Comparison of ENCODE assay signal across 1 cellular context in genomic region chr11:115523727-115524399, GRCh38.
A peak's percentile ranks its signal among the peaks of the same experiment; 100 is the strongest.
TF ChIP-seq lines count a peak whose summit lies in the region.

No MANE protein-coding gene starts in this region.

TF ChIP-seq in HepG2, 621 proteins besides CTCF, POLR2A, EP300 and RAD21 (continued from another document and continues in another):
- TF ChIP-seq REPIN1 (CRISPR knock-in tag; IDR thresholded peaks at IDR 0.05; ENCODE audit: borderline replicate concordance, low read depth) (no peak), ZNF280D (CRISPR knock-in tag; IDR thresholded peaks at IDR 0.05) (no peak), BORCS8-MEF2B (CRISPR knock-in tag; IDR thresholded peaks at IDR 0.05) (no peak), IRF1 (CRISPR knock-in tag; IDR thresholded peaks at IDR 0.05; ENCODE audit: low read depth) (no peak), CREB3 (CRISPR knock-in tag; IDR thresholded peaks at IDR 0.05) (no peak), HBP1 (CRISPR knock-in tag; IDR thresholded peaks at IDR 0.05; ENCODE audit: low read depth) (no peak), ZNF280B (CRISPR knock-in tag; IDR thresholded peaks at IDR 0.05; ENCODE audit: borderline replicate concordance) (no peak), SIX4 (CRISPR knock-in tag; IDR thresholded peaks at IDR 0.05) (no peak), ZNF737 (CRISPR knock-in tag; IDR thresholded peaks at IDR 0.05; ENCODE audit: borderline replicate concordance) (no peak), ZNF101 (CRISPR knock-in tag; IDR thresholded peaks at IDR 0.05; ENCODE audit: borderline replicate concordance, low read depth) (no peak), IKZF4 (CRISPR knock-in tag; IDR thresholded peaks at IDR 0.05; ENCODE audit: borderline replicate concordance, low read depth, not compliant biosample characterization) (no peak), ZSCAN9 (CRISPR knock-in tag; IDR thresholded peaks at IDR 0.05; ENCODE audit: borderline replicate concordance) (no peak), ZBTB49 (CRISPR knock-in tag; IDR thresholded peaks at IDR 0.05; ENCODE audit: borderline replicate concordance) (no peak), ZUFSP (CRISPR knock-in tag; IDR thresholded peaks at IDR 0.05; ENCODE audit: borderline replicate concordance) (no peak), ZBTB43 (CRISPR knock-in tag; conservative IDR thresholded peaks at IDR 0.05) (no peak), SIN3B (IDR thresholded peaks at IDR 0.05; ENCODE audit: low read length) (no peak), RFXANK (CRISPR knock-in tag; IDR thresholded peaks at IDR 0.05) (no peak), SRY (CRISPR knock-in tag; IDR thresholded peaks at IDR 0.05) (no peak), ZNF580 (CRISPR knock-in tag; IDR thresholded peaks at IDR 0.05; ENCODE audit: borderline replicate concordance, low read depth) (no peak), BRF2 (CRISPR knock-in tag; IDR thresholded peaks at IDR 0.05) (no peak), MYPOP (CRISPR knock-in tag; IDR thresholded peaks at IDR 0.05) (no peak), TBP (CRISPR knock-in tag; IDR thresholded peaks at IDR 0.05) (no peak), ZNF781 (CRISPR knock-in tag; IDR thresholded peaks at IDR 0.05; ENCODE audit: borderline replicate concordance, not compliant biosample characterization) (no peak), ZNF775 (CRISPR knock-in tag; IDR thresholded peaks at IDR 0.05; ENCODE audit: borderline replicate concordance) (no peak), HOMEZ (CRISPR knock-in tag; IDR thresholded peaks at IDR 0.05; ENCODE audit: low read depth) (peak; percentile 35; the same call in 1 of the 2 replicates), KDM5B (CRISPR knock-in tag; IDR thresholded peaks at IDR 0.05; ENCODE audit: borderline replicate concordance) (no peak), ZNF136 (CRISPR knock-in tag; IDR thresholded peaks at IDR 0.05; ENCODE audit: low read depth) (no peak), HNRNPUL1 (IDR thresholded peaks at IDR 0.05; ENCODE audit: low read depth, low read length) (no peak), NKX3-1 (CRISPR knock-in tag; IDR thresholded peaks at IDR 0.05) (no peak), RBAK (CRISPR knock-in tag; IDR thresholded peaks at IDR 0.05) (no peak), KAT2B (IDR thresholded peaks at IDR 0.05; ENCODE audit: borderline replicate concordance, low read depth, low read length) (no peak), ZNF34 (CRISPR knock-in tag; IDR thresholded peaks at IDR 0.05; ENCODE audit: borderline replicate concordance) (no peak), ZNF569 (CRISPR knock-in tag; IDR thresholded peaks at IDR 0.05; ENCODE audit: borderline replicate concordance) (no peak), PRMT3 (CRISPR knock-in tag; IDR thresholded peaks at IDR 0.05; ENCODE audit: borderline replicate concordance, low read depth) (no peak), ELF4 (CRISPR knock-in tag; IDR thresholded peaks at IDR 0.05; ENCODE audit: borderline replicate concordance) (no peak), SMAD1 (CRISPR knock-in tag; IDR thresholded peaks at IDR 0.05; ENCODE audit: borderline replicate concordance, low read depth) (no peak), KAT7 (CRISPR knock-in tag; IDR thresholded peaks at IDR 0.05; ENCODE audit: borderline replicate concordance) (no peak), ZNF253 (CRISPR knock-in tag; IDR thresholded peaks at IDR 0.05; ENCODE audit: borderline replicate concordance) (no peak), YEATS2 (CRISPR knock-in tag; IDR thresholded peaks at IDR 0.05; ENCODE audit: borderline replicate concordance) (no peak), ZNF713 (CRISPR knock-in tag; IDR thresholded peaks at IDR 0.05) (no peak), ZSCAN29 (CRISPR knock-in tag; conservative IDR thresholded peaks at IDR 0.05) (no peak)
